ENCODE assay signal across 1 cellular context in the genomic region with DNA sequence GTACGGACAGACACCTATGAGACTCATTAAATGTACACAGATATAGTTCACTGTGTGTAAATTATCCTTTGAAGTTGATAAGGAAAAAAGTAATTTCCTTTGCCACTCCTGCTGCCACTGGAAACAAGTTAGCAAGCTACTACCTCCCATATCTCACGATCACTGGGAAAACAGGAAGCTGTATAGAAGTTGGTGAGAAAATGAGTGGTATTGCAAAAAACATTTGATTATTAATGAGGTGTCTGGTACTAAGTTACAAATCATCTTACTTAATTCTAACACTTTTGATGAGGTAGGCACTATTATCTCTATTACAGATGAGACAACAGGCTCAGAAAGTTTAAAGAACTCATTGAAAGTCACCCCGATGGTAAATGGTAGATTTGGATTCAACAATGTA.
TF ChIP-seq lines count a peak whose summit lies in the region.

No MANE protein-coding gene starts in this region.

TF ChIP-seq in K562, 482 proteins besides CTCF, POLR2A, EP300 and RAD21 (continued from another document):
- TF ChIP-seq ZNF592 (IDR thresholded peaks at IDR 0.05) (0 out of 2 replicates have a peak, but pooled peaks have one; percentile 36), MAFK (IDR thresholded peaks at IDR 0.05; ENCODE audit: low read length) (peak; percentile 50), TCF7L2 (IDR thresholded peaks at IDR 0.05; ENCODE audit: low read depth, low read length) (no peak), BCOR (IDR thresholded peaks at IDR 0.05) (no peak), MAFG (tag; conservative IDR thresholded peaks at IDR 0.05) (0 out of 2 replicates have a peak, but pooled peaks have one; percentile 5), DMBX1 (CRISPR knock-in tag; IDR thresholded peaks at IDR 0.05; ENCODE audit: borderline replicate concordance) (peak; percentile 42; the same call in 1 of the 2 replicates), MAFF (IDR thresholded peaks at IDR 0.05; ENCODE audit: low read length) (peak; percentile 30; the same call in 1 of the 2 replicates), CXXC5 (CRISPR knock-in tag; IDR thresholded peaks at IDR 0.05) (peak; percentile 8; the same call in 1 of the 2 replicates), ARID3A (IDR thresholded peaks at IDR 0.05; ENCODE audit: borderline replicate concordance, low read depth, low read length) (peak; percentile 16; the same call in 1 of the 2 replicates), SMARCE1 (IDR thresholded peaks at IDR 0.05) (0 out of 2 replicates have a peak, but pooled peaks have one; percentile 20), SMARCB1 (IDR thresholded peaks at IDR 0.05; ENCODE audit: insufficient read length, low read depth) (peak; percentile 12), C11orf30 (IDR thresholded peaks at IDR 0.05; ENCODE audit: low read depth) (peak; percentile 41; the same call in 1 of the 2 replicates), MEIS2 (IDR thresholded peaks at IDR 0.05; ENCODE audit: partially characterized antibody) (peak; percentile 16), ZNF316 (IDR thresholded peaks at IDR 0.05) (peak; percentile 70)
- TF ChIP-seq, protein P1, sequence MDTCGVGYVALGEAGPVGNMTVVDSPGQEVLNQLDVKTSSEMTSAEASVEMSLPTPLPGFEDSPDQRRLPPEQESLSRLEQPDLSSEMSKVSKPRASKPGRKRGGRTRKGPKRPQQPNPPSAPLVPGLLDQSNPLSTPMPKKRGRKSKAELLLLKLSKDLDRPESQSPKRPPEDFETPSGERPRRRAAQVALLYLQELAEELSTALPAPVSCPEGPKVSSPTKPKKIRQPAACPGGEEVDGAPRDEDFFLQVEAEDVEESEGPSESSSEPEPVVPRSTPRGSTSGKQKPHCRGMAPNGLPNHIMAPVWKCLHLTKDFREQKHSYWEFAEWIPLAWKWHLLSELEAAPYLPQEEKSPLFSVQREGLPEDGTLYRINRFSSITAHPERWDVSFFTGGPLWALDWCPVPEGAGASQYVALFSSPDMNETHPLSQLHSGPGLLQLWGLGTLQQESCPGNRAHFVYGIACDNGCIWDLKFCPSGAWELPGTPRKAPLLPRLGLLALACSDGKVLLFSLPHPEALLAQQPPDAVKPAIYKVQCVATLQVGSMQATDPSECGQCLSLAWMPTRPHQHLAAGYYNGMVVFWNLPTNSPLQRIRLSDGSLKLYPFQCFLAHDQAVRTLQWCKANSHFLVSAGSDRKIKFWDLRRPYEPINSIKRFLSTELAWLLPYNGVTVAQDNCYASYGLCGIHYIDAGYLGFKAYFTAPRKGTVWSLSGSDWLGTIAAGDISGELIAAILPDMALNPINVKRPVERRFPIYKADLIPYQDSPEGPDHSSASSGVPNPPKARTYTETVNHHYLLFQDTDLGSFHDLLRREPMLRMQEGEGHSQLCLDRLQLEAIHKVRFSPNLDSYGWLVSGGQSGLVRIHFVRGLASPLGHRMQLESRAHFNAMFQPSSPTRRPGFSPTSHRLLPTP (IDR thresholded peaks at IDR 0.05; ENCODE audit: borderline replicate concordance, extremely low read depth, insufficient read length): no peak
